Comparison of ENCODE assay signal across 1 cellular context in the genomic region with DNA sequence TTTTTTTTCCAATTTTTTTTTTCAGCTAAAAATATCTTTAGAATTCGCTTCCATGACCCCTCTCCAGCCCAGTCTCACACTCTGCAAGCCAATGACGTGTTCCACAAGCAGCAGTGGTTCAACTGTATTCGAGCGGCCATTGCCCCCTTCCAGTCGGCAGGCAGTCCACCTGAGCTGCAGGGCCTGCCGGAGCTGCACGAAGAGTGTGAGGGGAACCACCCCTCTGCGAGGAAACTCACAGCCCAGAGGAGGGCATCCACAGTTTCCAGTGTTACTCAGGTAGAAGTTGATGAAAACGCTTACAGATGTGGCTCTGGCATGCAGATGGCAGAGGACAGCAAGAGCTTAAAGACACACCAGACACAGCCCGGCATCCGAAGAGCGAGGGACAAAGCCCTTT.
A peak's percentile ranks its signal among the peaks of the same experiment; 100 is the strongest.
TF ChIP-seq lines count a peak whose summit lies in the region.

No MANE protein-coding gene starts in this region.

TF ChIP-seq in K562, 482 proteins besides CTCF, POLR2A, EP300 and RAD21 (continued from another document):
- TF ChIP-seq TCF3 (CRISPR knock-in tag; IDR thresholded peaks at IDR 0.05) (no peak), CBX2 (IDR thresholded peaks at IDR 0.05; ENCODE audit: insufficient read depth, low read length, poor library complexity, severe bottlenecking) (no peak), RBM39 (optimal IDR thresholded peaks at IDR 0.05; ENCODE audit: low read depth, low read length) (peak; percentile 59), RBFOX2 (IDR thresholded peaks at IDR 0.05; ENCODE audit: low read depth, low read length) (peak; percentile 55), HMGN3 (IDR thresholded peaks at IDR 0.05; ENCODE audit: borderline replicate concordance, extremely low read depth, insufficient read length, low read depth, low read length) (peak; percentile 34), NR2C2 (CRISPR knock-in tag; IDR thresholded peaks at IDR 0.05) (no peak), NR2C2 (tag; IDR thresholded peaks at IDR 0.05) (no peak), POLR2G (IDR thresholded peaks at IDR 0.05; ENCODE audit: low read depth, low read length) (peak; percentile 71), POLR2B (IDR thresholded peaks at IDR 0.05; ENCODE audit: low read depth, partially characterized antibody) (peak; percentile 42)
